Comparison of ENCODE assay signal across 9 cellular contexts in the genomic region with DNA sequence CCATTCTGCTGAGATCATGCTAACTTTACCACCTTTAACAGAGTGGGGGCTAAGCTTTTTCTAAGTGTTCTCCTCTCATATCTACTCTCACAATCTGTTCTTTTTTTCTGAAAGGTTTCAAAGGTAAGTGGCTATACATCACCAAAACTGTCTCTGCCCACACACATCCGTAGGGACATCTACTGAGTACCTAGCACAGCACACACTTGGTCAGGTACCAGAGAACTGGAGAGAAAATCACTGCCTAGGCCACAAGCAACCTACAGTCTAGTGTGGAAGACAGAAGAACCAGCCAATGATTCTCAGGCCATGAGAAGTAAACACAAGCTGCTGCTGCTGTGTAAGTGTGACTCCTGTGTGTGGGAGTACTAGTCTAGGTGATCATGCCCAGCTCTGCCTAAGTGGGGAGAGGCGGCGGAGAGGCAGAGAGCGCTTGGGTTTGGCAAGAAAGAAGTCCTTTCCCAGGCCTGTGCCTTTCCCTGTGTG.
DNase-seq lines count a peak whose midpoint lies in the region; ATAC-seq and TF ChIP-seq lines count a peak whose summit lies in the region.
"Had no signal": no experiment of that assay in that cellular context is flagged by ENCODE, and none has a peak within 500 bp of the region (broad histone marks: within the 10 kb centered on the region; RNA-seq: fewer than 3 reads in every experiment).

No MANE protein-coding gene starts in this region.

- H3K4me3 Mint-ChIP-seq in natural killer cell, result no peak overlapping the region

- no peaks in the 10 kb centered on the region for H3K27me3 Mint-ChIP-seq in natural killer cell (ENCODE audit: low read depth in 2 of 2)

- intact Hi-C loops in natural killer cell (cut with micrococcal nuclease), result no loop called here

- no peak overlapping the region for H3K4me3 ChIP-seq in HEK293 (ENCODE audit: low read depth, low read length)

- peaks cover 6 to 13% of the 10 kb centered on the region in 2 donors for H3K4me1 Mint-ChIP-seq in natural killer cell

- H3K4me1 ChIP-seq in HEK293 (ENCODE audit: control insufficient read depth, insufficient read depth, low read length), result no peaks in the 10 kb centered on the region; the same call in 1 of the 2 replicates

- TF ChIP-seq CTCF in HEK293 (tag by site-specific recombination; IDR thresholded peaks at IDR 0.05) (no peak), natural killer cell (IDR thresholded peaks at IDR 0.05) (no peak)

- H3K36me3 Mint-ChIP-seq in natural killer cell, result no peaks in the 10 kb centered on the region

- H3K27ac ChIP-seq in HEK293 (ENCODE audit: extremely low read depth, low read depth, low read length), result no peak overlapping the region

- H3K9me3 Mint-ChIP-seq in natural killer cell, result no peaks in the 10 kb centered on the region

- no peaks in the 10 kb centered on the region for H3K9me3 ChIP-seq in HEK293 (ENCODE audit: control insufficient read depth, insufficient read depth, low read depth, low read length)

- CTCF ChIA-PET in HEK293 (lab: Yijun Ruan, JAX), result interaction anchor here (0.6 kb wide), 1 partner anchor 103 kb away, joined by 3 read pairs; no protein-coding TSS in a partner anchor

- peak; percentile 39 for DNase-seq in occipital lobe (lab: John Stamatoyannopoulos, UW)
- no peak for DNase-seq in activated CD4-positive, alpha-beta T cell treated with anti-CD3 and anti-CD28 coated beads for 4 hours
- DNase-seq in NCI-H345 treated with DMSO at 0.1 percent for 48 hours (lab: John Stamatoyannopoulos, UW; ENCODE audit: unreplicated experiment), result no peak
- DNase-seq in NCI-H526 treated with DMSO at 0.1 percent for 48 hours (lab: John Stamatoyannopoulos, UW), result no peak
- no peak for DNase-seq in natural killer cell
- DNase-seq: GDM1 had no signal

- peaks cover 0 to 4% of the 10 kb centered on the region in 2 experiments; a peak in 2 of 3 replicates for H3K36me3 ChIP-seq in HEK293 (ENCODE audit: control insufficient read depth in 2 of 2, insufficient read depth in 1 of 2, low read length in 2 of 2)

- no peak overlapping the region for H3K27ac Mint-ChIP-seq in natural killer cell

- peak; percentile 65 for ATAC-seq in GM18909 (IDR thresholded peaks at IDR 0.05; ENCODE audit: poor library complexity, unreplicated experiment)
- peak; percentile 42 for ATAC-seq in HG03575 (IDR thresholded peaks at IDR 0.05; ENCODE audit: extremely low read depth, insufficient number of reproducible peaks, low FRiP score, unreplicated experiment)
- no peak for ATAC-seq in natural killer cell

- POLR2A ChIA-PET in HEK293 (lab: Yijun Ruan, JAX), result no interaction called here

TF ChIP-seq in HEK293, 187 proteins besides CTCF, POLR2A, EP300 and RAD21:
- TF ChIP-seq ZNF792 (tag by site-specific recombination; IDR thresholded peaks at IDR 0.05) (no peak), EGR2 (tag by site-specific recombination; IDR thresholded peaks at IDR 0.05; ENCODE audit: low read depth) (0 out of 2 replicates have a peak, but pooled peaks have one; percentile 12), ZFHX2 (tag by site-specific recombination; conservative IDR thresholded peaks at IDR 0.05) (peak; percentile 52; the same call in 1 of the 2 replicates)
TF ChIP-seq in HEK293: peak in this region for 2.

Comparison
In these comparisons a context has a peak if more than half of its experiments do, and no peak if none do; other contexts are left out.
1. ATAC-seq: peak in GM18909 (single experiment) and HG03575 (single experiment); none in natural killer cell (0 of 3).